In genomic region chr5:9066349-9066748, GRCh38 we compare ENCODE assay signal across 30 cellular contexts.
"Had no signal": no experiment of that assay in that cellular context is flagged by ENCODE, and none has a peak within 500 bp of the region (broad histone marks: within the 10 kb centered on the region; RNA-seq: fewer than 3 reads in every experiment).

No MANE protein-coding gene starts in this region.

- H3K9me3 ChIP-seq: body of pancreas, breast epithelium had no signal

- ATAC-seq: activated CD8-positive, alpha-beta memory T cell treated with anti-CD3 and anti-CD28 coated beads, Interleukin-2, amount 10 ng/mL, durations not matched to agents 7 days and 5 days; activated CD8-positive, alpha-beta T cell treated with anti-CD3 and anti-CD28 coated beads for 36 hours; activated naive CD8-positive, alpha-beta T cell treated with anti-CD3 and anti-CD28 coated beads, Interleukin-2, amount 50 U/mL, for 24 hours; body of pancreas had no signal

- H3K4me3 ChIP-seq: body of pancreas, breast epithelium had no signal

- FAIRE-seq: astrocyte, TTC549 had no signal

- DNase-seq: activated B cell treated with CpG ODN at 0.5 μM for 24 hours; activated CD4-positive, alpha-beta memory T cell treated with anti-CD3 and anti-CD28 coated beads for 36 hours; activated CD4-positive, alpha-beta T cell treated with anti-CD3 and anti-CD28 coated beads for 4 hours; activated CD4-positive, alpha-beta T cell treated with anti-CD3 and anti-CD28 coated beads, Interleukin-2, amount 10 ng/mL, durations not matched to agents 24 days and 14 days; activated CD4-positive, alpha-beta T cell treated with anti-CD3 and anti-CD28 coated beads, Interleukin-2, amount 50 U/mL, for 1 hour; activated CD4-positive, alpha-beta T cell treated with anti-CD3 and anti-CD28 coated beads, Interleukin-2, amount 50 U/mL, for 4 hours; activated CD4-positive, CD25-positive, alpha-beta regulatory T cell treated with anti-CD3 and anti-CD28 coated beads, Interleukin-2, amount 50 U/mL, for 72 hours; activated CD8-positive, alpha-beta memory T cell treated with anti-CD3 and anti-CD28 coated beads for 24 hours; activated CD8-positive, alpha-beta memory T cell treated with anti-CD3 and anti-CD28 coated beads, Interleukin-2, amount 10 ng/mL, durations not matched to agents 7 days and 5 days; activated CD8-positive, alpha-beta memory T cell treated with anti-CD3 and anti-CD28 coated beads, Interleukin-2, amount 50 U/mL, for 48 hours; activated CD8-positive, alpha-beta T cell treated with anti-CD3 and anti-CD28 coated beads for 36 hours; activated effector memory CD4-positive, alpha-beta T cell treated with Interleukin-2 at 50 U/mL for 16 hours; activated gamma-delta T cell; activated naive CD4-positive, alpha-beta T cell treated with anti-CD3 and anti-CD28 coated beads, Interleukin-2, amount 10 ng/mL, durations not matched to agents 7 days and 5 days; activated naive CD4-positive, alpha-beta T cell treated with Interleukin-2 at 50 U/mL for 16 hours; activated naive CD8-positive, alpha-beta T cell treated with anti-CD3 and anti-CD28 coated beads, Interleukin-2, amount 10 ng/mL, durations not matched to agents 7 days and 5 days; activated naive CD8-positive, alpha-beta T cell treated with anti-CD3 and anti-CD28 coated beads, Interleukin-2, amount 50 U/mL, for 24 hours; activated T-cell treated with anti-CD3 and anti-CD28 coated beads, Interleukin-2, amount 50 U/mL, for 24 hours; activated T-cell treated with anti-CD3 and anti-CD28 coated beads, Interleukin-2, amount 50 U/mL, for 48 hours; aorta; body of pancreas; brain microvascular endothelial cell; central memory CD4-positive, alpha-beta T cell; T-helper 1 cell; T-helper 2 cell; T-helper 9 cell had no signal

- H3K27me3 ChIP-seq: body of pancreas, brain microvascular endothelial cell, breast epithelium had no signal

- H3K4me1 ChIP-seq: body of pancreas, breast epithelium had no signal

- H3K36me3 ChIP-seq: brain microvascular endothelial cell, breast epithelium had no signal

- H3K27ac ChIP-seq: body of pancreas, brain microvascular endothelial cell, breast epithelium, VCaP had no signal
